ENCODE assay signal across 10 cellular contexts in genomic region chr1:40394456-40395172, GRCh38. TPM values are rescaled to one million over a fixed set of nuclear protein-coding genes. Genes with fewer than 3 reads are reported as not detected.
DNase-seq lines count a peak whose midpoint lies in the region; ATAC-seq and TF ChIP-seq lines count a peak whose summit lies in the region.
"Had no signal": no experiment of that assay in that cellular context is flagged by ENCODE, and none has a peak within 500 bp of the region (broad histone marks: within the 10 kb centered on the region; RNA-seq: fewer than 3 reads in every experiment).

No MANE protein-coding gene starts in this region.

- no peak overlapping the region for H3K23ac ChIP-seq in mesendoderm (ENCODE audit: low read length)

- POLR2A ChIA-PET in CD4-positive, alpha-beta T cell (lab: Charles Lee) = interaction anchor here (0.7 to 4.8 kb wide), 6 partner anchors 10 to 233 kb away, joined by 3 to 67 read pairs (median 6); partner anchors contain the start of genes RLF and SMAP2

- no peaks in the 10 kb centered on the region for H3K36me3 ChIP-seq in mesendoderm (ENCODE audit: control insufficient read depth, insufficient read depth, low read length)
- H3K36me3 ChIP-seq in MG63 = peaks cover 48% of the 10 kb centered on the region

- no peaks in the 10 kb centered on the region for H3K27me3 ChIP-seq in CD4-positive, alpha-beta T cell (ENCODE audit: control insufficient read depth, insufficient read depth, low read length)
- H3K27me3 ChIP-seq in mesendoderm (ENCODE audit: insufficient read depth, low read length, poor library complexity) = no peaks in the 10 kb centered on the region
- no peaks in the 10 kb centered on the region for H3K27me3 ChIP-seq in MG63

- no peak overlapping the region for H3K4me2 ChIP-seq in mesendoderm (ENCODE audit: low read length)

- H3K36me3 Mint-ChIP-seq in CD4-positive, alpha-beta T cell (ENCODE audit: low read depth) = peaks cover 37% of the 10 kb centered on the region
- H3K36me3 Mint-ChIP-seq: WTC11 had no signal

- H3K9ac ChIP-seq in mesendoderm (ENCODE audit: low read length) = no peak overlapping the region

- ATAC-seq in CD4-positive, alpha-beta T cell (ENCODE audit: poor library complexity) = peak; percentile 85
- ATAC-seq in GM18909 (IDR thresholded peaks at IDR 0.05; ENCODE audit: poor library complexity, unreplicated experiment) = no peak
- ATAC-seq: WTC11 had no signal

- no peaks in the 10 kb centered on the region for H3K27me3 Mint-ChIP-seq in CD4-positive, alpha-beta T cell

- H3K9me3 Mint-ChIP-seq in CD4-positive, alpha-beta T cell = peaks cover 2% of the 10 kb centered on the region
- H3K9me3 Mint-ChIP-seq: WTC11 had no signal

- CTCF ChIA-PET in CD4-positive, alpha-beta T cell (lab: Charles Lee) = interaction anchor here (1.2 to 2.7 kb wide), 3 partner anchors 10 to 21 kb away, joined by 3 to 9 read pairs (median 4); partner anchors contain the start of gene SMAP2

- peak in 3 of 10 experiments; percentile 24 to 54 (median 37) for DNase-seq in CD4-positive, alpha-beta T cell
- peak; percentile 79 for DNase-seq in MV-4-11 (lab: John Stamatoyannopoulos, UW)
- DNase-seq in mesendoderm = no peak
- no peak for DNase-seq in NCI-H2107 treated with DMSO at 0.1 percent for 48 hours (lab: John Stamatoyannopoulos, UW; ENCODE audit: unreplicated experiment)
- no peak for DNase-seq in MG63
- no peak for DNase-seq in NCI-H1105 treated with DMSO at 0.1 percent for 48 hours (lab: John Stamatoyannopoulos, UW)
- DNase-seq: NCI-H1417 treated with DMSO at 0.1 percent for 48 hours had no signal

- H3K27ac ChIP-seq in CD4-positive, alpha-beta T cell (ENCODE audit: low read depth, low read length) = peak overlapping the region; percentile 84
- H3K27ac ChIP-seq in angular gyrus (ENCODE audit: low read depth, low read length) = peak overlapping the region; percentile 22
- peak overlapping the region; percentile 59 for H3K27ac ChIP-seq in mesendoderm (ENCODE audit: low read depth, low read length)

- H3K4me3 ChIP-seq in mesendoderm (ENCODE audit: low read length) (no peak overlapping the region), MG63 (no peak overlapping the region)

- no peak overlapping the region for H3K56ac ChIP-seq in mesendoderm (ENCODE audit: low read length)

- H3K79me1 ChIP-seq in mesendoderm (ENCODE audit: low read length) = no peaks in the 10 kb centered on the region

- H3K4me1 Mint-ChIP-seq in CD4-positive, alpha-beta T cell (ENCODE audit: low read depth) = peaks cover 93% of the 10 kb centered on the region

- WGBS in mesendoderm (ENCODE audit: extremely low coverage, insufficient coverage, low lambda C conversion rate) = no CpG with 5 or more reads among the region's 4 CpGs

- H2BK15ac ChIP-seq in mesendoderm (replicated peaks; ENCODE audit: low read depth) = no peak overlapping the region

- H3K79me2 ChIP-seq in mesendoderm (ENCODE audit: control insufficient read depth, insufficient read depth, low read length) = no peaks in the 10 kb centered on the region

- H3K4ac ChIP-seq in mesendoderm (ENCODE audit: low read depth, low read length) = no peak overlapping the region

- H2BK120ac ChIP-seq in mesendoderm (ENCODE audit: low read depth, low read length) = peak overlapping the region; percentile 79

- H3K9me3 ChIP-seq in CD4-positive, alpha-beta T cell (ENCODE audit: control insufficient read depth, low read length) = no peaks in the 10 kb centered on the region
- H3K9me3 ChIP-seq in MG63 = no peaks in the 10 kb centered on the region

- peak overlapping the region; percentile 48 for H3K4me3 Mint-ChIP-seq in CD4-positive, alpha-beta T cell
- H3K4me3 Mint-ChIP-seq: WTC11 had no signal

- H4K8ac ChIP-seq in mesendoderm (ENCODE audit: low read depth, low read length) = no peak overlapping the region

- H3K27ac Mint-ChIP-seq in CD4-positive, alpha-beta T cell = peak overlapping the region; percentile 96
- H3K27ac Mint-ChIP-seq: WTC11 had no signal

- no peak overlapping the region for H3K18ac ChIP-seq in mesendoderm (ENCODE audit: low read length)

- TF ChIP-seq CTCF in CD4-positive, alpha-beta T cell (IDR thresholded peaks at IDR 0.05) = no peak

- H4K5ac ChIP-seq in mesendoderm (ENCODE audit: low read length) = no peak overlapping the region

- no peaks in the 10 kb centered on the region for H3K4me1 ChIP-seq in mesendoderm (ENCODE audit: control insufficient read depth, low read depth, low read length)

- intact Hi-C loops in CD4-positive, alpha-beta T cell (cut with DNase I, micrococcal nuclease) = loop anchor here in 1 of 2 experiments (1.0 to 2.0 kb wide), 2 partner anchors 10 to 14 kb away; no protein-coding TSS in a partner anchor

- H2AK5ac ChIP-seq in mesendoderm (ENCODE audit: low read length) = no peak overlapping the region

- H2BK5ac ChIP-seq in mesendoderm (ENCODE audit: low read length) = no peak overlapping the region

RNA-seq across cellular contexts. Expression of gene SMAP2, which starts 21.1 kb away (rescaled TPM):
- total RNA-seq in CD4-positive, alpha-beta T cell = 100 to 1,000 TPM; 214 to 216 TPM
- 7.1 TPM for polyA plus RNA-seq in mesendoderm (2013, experiment 1 of 2)
- 7.3 TPM for polyA plus RNA-seq in mesendoderm (2013, experiment 2 of 2)
- total RNA-seq in MG63 (2014; rRNA removed; shearing (Covaris generic); ENCODE audit: low replicate concordance) = 95.8 and 98.2 TPM in 2 replicates

RNA-seq across cellular contexts. Expression of gene ZFP69B, which starts 55.7 kb away (rescaled TPM):
- total RNA-seq in CD4-positive, alpha-beta T cell = 1 to 10 TPM; 1.8 to 2.4 TPM
- polyA plus RNA-seq in mesendoderm (2013, experiment 1 of 2) = 4.9 TPM
- 4.7 TPM for polyA plus RNA-seq in mesendoderm (2013, experiment 2 of 2)
- total RNA-seq in MG63 (2014; rRNA removed; shearing (Covaris generic); ENCODE audit: low replicate concordance) = 0.66 and 7.2 TPM in 2 replicates

Comparison
In these comparisons a context has a peak if more than half of its experiments do, and no peak if none do; other contexts are left out.
1. H3K27ac ChIP-seq: peak in every context shown above with its lines; median percentile 84 in CD4-positive, alpha-beta T cell; 59 in mesendoderm; 22 in angular gyrus.